In genomic region chr1:59098668-59099067, GRCh38 we compare ENCODE assay signal across 17 cellular contexts.
DNase-seq lines count a peak whose midpoint lies in the region; FAIRE-seq and TF ChIP-seq lines count a peak whose summit lies in the region.
"Had no signal": no experiment of that assay in that cellular context is flagged by ENCODE, and none has a peak within 500 bp of the region (broad histone marks: within the 10 kb centered on the region; RNA-seq: fewer than 3 reads in every experiment).

No MANE protein-coding gene starts in this region.

- CTCF ChIA-PET in H1 (lab: Charles Lee; ENCODE audit: partially characterized antibody) = no interaction called here

- H4K12ac ChIP-seq in trophoblast cell (ENCODE audit: low read depth, low read length) = no peak overlapping the region

- H3K4me1 ChIP-seq in GM23248 (ENCODE audit: insufficient read depth) (peaks cover 11% of the 10 kb centered on the region; the same call in 1 of the 2 replicates), H1 (replicated peaks in 1 of 4; ENCODE audit: control insufficient read depth in 3 of 4, insufficient read depth in 4 of 4, low read length in 3 of 4) (no peaks in the 10 kb centered on the region), left ventricle myocardium inferior (peaks cover 31% of the 10 kb centered on the region), trophoblast cell (ENCODE audit: control insufficient read depth in 1 of 2, insufficient read depth in 2 of 2, low read length in 2 of 2) (no peaks in the 10 kb centered on the region)

- H3K4ac ChIP-seq in H1 (replicated peaks; ENCODE audit: insufficient read length, low read depth, low read length) = no peak overlapping the region
- H3K4ac ChIP-seq in trophoblast cell (ENCODE audit: low read depth, low read length) = no peak overlapping the region

- no peak for TF ChIP-seq POLR2A in H1 (IDR thresholded peaks at IDR 0.05; ENCODE audit: control extremely low read depth in 1 of 2, low read depth in 2 of 2, low read length in 2 of 2)

- DNase-seq in GM23248 (no peak), H1 (ENCODE audit: low read depth in 1 of 2, low spot score in 2 of 2) (no peak), left ventricle myocardium inferior (no peak), trophoblast cell (no peak), occipital lobe (lab: John Stamatoyannopoulos, UW) (no peak), DMS 273 (lab: John Stamatoyannopoulos, UW; ENCODE audit: unreplicated experiment) (no peak), SHP77 (lab: John Stamatoyannopoulos, UW) (no peak)
- DNase-seq: CD8-positive, alpha-beta T cell; COR-L47; DND-41; GF-D8; H7 had no signal

- FAIRE-seq in H1 (lab: Jason Lieb, UNC) = no peak
- FAIRE-seq: A204.1, D721Med, GM19239, HepG2, HTR-8/SVneo had no signal

- H3K4me2 ChIP-seq in GM23248 (ENCODE audit: unreplicated experiment) = no peak overlapping the region
- no peak overlapping the region for H3K4me2 ChIP-seq in H1 (ENCODE audit: insufficient read depth in 1 of 2, low read depth in 2 of 2, low read length in 2 of 2)
- H3K4me2 ChIP-seq in trophoblast cell (ENCODE audit: low read length) = no peak overlapping the region

- TF ChIP-seq CTCF in H1 (IDR thresholded peaks at IDR 0.05; ENCODE audit: control extremely low read depth in 1 of 3, insufficient read depth in 1 of 3, low read depth in 1 of 3, low read length in 3 of 3) (no peak), left ventricle myocardium inferior (IDR thresholded peaks at IDR 0.05; ENCODE audit: borderline replicate concordance) (no peak)

- in situ Hi-C loops in GM23248 (cut with MboI) = no loop called here

- TF ChIP-seq EP300 in H1 (IDR thresholded peaks at IDR 0.05; ENCODE audit: borderline replicate concordance in 1 of 2, low read depth in 2 of 2, low read length in 2 of 2) = no peak

- H3K18ac ChIP-seq in H1 (ENCODE audit: extremely low read depth, low read length) (no peak overlapping the region), trophoblast cell (ENCODE audit: low read length) (no peak overlapping the region)

- H4K91ac ChIP-seq in H1 (replicated peaks; ENCODE audit: insufficient read length, low read length) (no peak overlapping the region), trophoblast cell (ENCODE audit: low read depth, low read length) (no peak overlapping the region)

- H3K79me2 ChIP-seq in GM23248 (ENCODE audit: insufficient read depth) = no peaks in the 10 kb centered on the region
- H3K79me2 ChIP-seq in H1 (ENCODE audit: control insufficient read depth in 1 of 2, insufficient read depth in 2 of 2, low read length in 2 of 2) = no peaks in the 10 kb centered on the region
- no peaks in the 10 kb centered on the region for H3K79me2 ChIP-seq in trophoblast cell (ENCODE audit: control insufficient read depth, insufficient read depth, low read length, poor library complexity)

- no peak overlapping the region for H2BK15ac ChIP-seq in H1 (ENCODE audit: low read length)

- H3K27ac ChIP-seq in GM23248 (no peak overlapping the region), H1 (ENCODE audit: low read depth, low read length) (no peak overlapping the region), left ventricle myocardium inferior (replicated peaks) (peak overlapping the region; percentile 7), trophoblast cell (ENCODE audit: low read depth, low read length) (no peak overlapping the region)

- no peak overlapping the region for H2BK5ac ChIP-seq in H1 (ENCODE audit: low read depth, low read length)
- H2BK5ac ChIP-seq in trophoblast cell (ENCODE audit: low read depth, low read length, poor library complexity) = no peak overlapping the region

- no peak overlapping the region; the same call in 1 of the 2 replicates for H4K8ac ChIP-seq in H1 (ENCODE audit: extremely low read depth, insufficient read depth, low read length)
- H4K8ac ChIP-seq in trophoblast cell (ENCODE audit: low read depth, low read length) = no peak overlapping the region

- no peaks in the 10 kb centered on the region for H3K9me2 ChIP-seq in GM23248 (ENCODE audit: insufficient read depth)

- no peaks in the 10 kb centered on the region for H4K20me1 ChIP-seq in GM23248 (ENCODE audit: insufficient read depth)
- H4K20me1 ChIP-seq in H1 (replicated peaks in 1 of 2; ENCODE audit: control insufficient read depth in 1 of 2, insufficient read depth in 2 of 2, low read length in 2 of 2) = no peaks in the 10 kb centered on the region

- H2BK12ac ChIP-seq in H1 (ENCODE audit: low read depth, low read length) = no peak overlapping the region
- H2BK12ac ChIP-seq in trophoblast cell (ENCODE audit: low read length) = peak overlapping the region; percentile 3

- 40 to 45% methylated on average over 3 of the region's 3 CpGs for WGBS in GM23248 (ENCODE audit: low coverage in 1 of 2, low lambda C conversion rate in 2 of 2, missing lambda C conversion rate in 2 of 2), 2 experiments
- 82% methylated on average over 3 of the region's 3 CpGs; no CpG with 5 or more reads in 1 of the 2 experiments for WGBS in H1 (ENCODE audit: extremely low coverage in 1 of 2, insufficient coverage in 1 of 2, insufficient read length in 1 of 2, insufficient replicate concordance in 2 of 2, low coverage in 1 of 2, low lambda C conversion rate in 2 of 2, missing lambda C conversion rate in 1 of 2), 2 experiments
- no CpG with 5 or more reads among the region's 3 CpGs for WGBS in trophoblast cell (ENCODE audit: extremely low coverage, insufficient coverage, insufficient read length)

- POLR2A ChIA-PET in H1 (lab: Charles Lee; ENCODE audit: partially characterized antibody) = no interaction called here

- 0 out of 2 replicates have a peak overlapping the region, but pooled peaks have one; percentile 29 for H2AFZ ChIP-seq in GM23248
- peak overlapping the region; percentile 34; the same call in 1 of the 2 replicates for H2AFZ ChIP-seq in H1 (ENCODE audit: low read length)
- H2AFZ ChIP-seq in trophoblast cell (ENCODE audit: insufficient read depth, low read length, poor library complexity) = no peak overlapping the region

- H2BK20ac ChIP-seq in H1 (ENCODE audit: low read length) = no peak overlapping the region

- no peak overlapping the region for H4K5ac ChIP-seq in H1 (ENCODE audit: insufficient read length, low read depth, low read length)

- intact Hi-C loops in left ventricle myocardium inferior (cut with micrococcal nuclease) = no loop called here

- H3K27me3 ChIP-seq in GM23248 (replicated peaks; ENCODE audit: insufficient read depth) (no peaks in the 10 kb centered on the region), H1 (replicated peaks in 1 of 4; ENCODE audit: control insufficient read depth in 3 of 4, extremely low read depth in 1 of 4, insufficient read depth in 3 of 4, low read length in 3 of 4) (no peaks in the 10 kb centered on the region), left ventricle myocardium inferior (ENCODE audit: low read depth) (no peaks in the 10 kb centered on the region), trophoblast cell (ENCODE audit: insufficient read depth, low read length) (no peaks in the 10 kb centered on the region)

- H3K9ac ChIP-seq in GM23248 (no peak overlapping the region), H1 (replicated peaks in 1 of 4; ENCODE audit: extremely low read depth in 1 of 4, low read depth in 3 of 4, low read length in 3 of 4) (no peak overlapping the region), trophoblast cell (ENCODE audit: low read length) (no peak overlapping the region)

- H2AK5ac ChIP-seq in H1 (ENCODE audit: low read depth, low read length) = no peak overlapping the region
- H2AK5ac ChIP-seq in trophoblast cell (ENCODE audit: low read length) = no peak overlapping the region

- H3K9me3 ChIP-seq in GM23248 (ENCODE audit: low read depth) (peaks cover 2% of the 10 kb centered on the region), H1 (ENCODE audit: insufficient read depth in 2 of 2, low read depth in 1 of 2, low read length in 1 of 2) (peaks cover 0 to 10% of the 10 kb centered on the region in 2 experiments; a peak in 1 of 4 replicates), left ventricle myocardium inferior (replicated peaks) (peaks cover 7% of the 10 kb centered on the region), trophoblast cell (ENCODE audit: insufficient read depth, low read depth, low read length) (peaks cover 2% of the 10 kb centered on the region)

- H3K23ac ChIP-seq in H1 (ENCODE audit: insufficient read length) (no peak overlapping the region), trophoblast cell (ENCODE audit: low read length) (no peak overlapping the region)

- H3K4me3 ChIP-seq in GM23248 = no peak overlapping the region
- no peak overlapping the region for H3K4me3 ChIP-seq in H1 (ENCODE audit: extremely low read depth in 1 of 4, insufficient read depth in 2 of 4, low read depth in 3 of 4, low read length in 4 of 4)
- H3K4me3 ChIP-seq in left ventricle myocardium inferior = no peak overlapping the region
- H3K4me3 ChIP-seq in trophoblast cell (ENCODE audit: low read depth, low read length) = no peak overlapping the region

- H3K36me3 ChIP-seq in GM23248 (ENCODE audit: low read depth) (no peaks in the 10 kb centered on the region), H1 (ENCODE audit: control insufficient read depth in 2 of 4, insufficient read depth in 4 of 4, low read length in 3 of 4) (no peaks in the 10 kb centered on the region), left ventricle myocardium inferior (no peaks in the 10 kb centered on the region), trophoblast cell (ENCODE audit: control insufficient read depth in 1 of 2, insufficient read depth in 2 of 2, low read length in 2 of 2) (no peaks in the 10 kb centered on the region)

- TF ChIP-seq RAD21 in H1 (IDR thresholded peaks at IDR 0.05 in 1 of 2, conservative IDR thresholded peaks at IDR 0.05 in 1 of 2; ENCODE audit: low read depth in 2 of 2, low read length in 2 of 2) = no peak

- no peaks in the 10 kb centered on the region for H3K79me1 ChIP-seq in H1 (ENCODE audit: low read depth, low read length)
- no peaks in the 10 kb centered on the region for H3K79me1 ChIP-seq in trophoblast cell (ENCODE audit: low read length)

- H3K56ac ChIP-seq in H1 (replicated peaks; ENCODE audit: insufficient read length, low read depth, low read length) = no peak overlapping the region

- no peaks in the 10 kb centered on the region for H3K23me2 ChIP-seq in H1 (ENCODE audit: low read depth, low read length)

- H2BK120ac ChIP-seq in H1 (replicated peaks; ENCODE audit: low read depth, low read length) (no peak overlapping the region), trophoblast cell (ENCODE audit: insufficient read depth, low read length, poor library complexity) (no peak overlapping the region)

- peaks cover 19% of the 10 kb centered on the region for H3F3A ChIP-seq in GM23248 (ENCODE audit: insufficient read depth)

- H3K14ac ChIP-seq in H1 (ENCODE audit: insufficient read length) = no peak overlapping the region
- no peak overlapping the region for H3K14ac ChIP-seq in trophoblast cell (ENCODE audit: low read length)

TF ChIP-seq in H1, 55 proteins besides CTCF, POLR2A, EP300 and RAD21 (continues in another document):
- TF ChIP-seq POLR2AphosphoS5 (IDR thresholded peaks at IDR 0.05; ENCODE audit: low read depth, low read length) (no peak), RNF2 (IDR thresholded peaks at IDR 0.05; ENCODE audit: borderline replicate concordance, low read depth, low read length, missing control alignments, poor library complexity, severe bottlenecking) (no peak), SAP30 (IDR thresholded peaks at IDR 0.05; ENCODE audit: insufficient read depth, insufficient replicate concordance, low read length) (no peak), SP4 (IDR thresholded peaks at IDR 0.05; ENCODE audit: low read length) (no peak), CBX5 (IDR thresholded peaks at IDR 0.05; ENCODE audit: low read depth, low read length) (no peak)
